In the genomic region with DNA sequence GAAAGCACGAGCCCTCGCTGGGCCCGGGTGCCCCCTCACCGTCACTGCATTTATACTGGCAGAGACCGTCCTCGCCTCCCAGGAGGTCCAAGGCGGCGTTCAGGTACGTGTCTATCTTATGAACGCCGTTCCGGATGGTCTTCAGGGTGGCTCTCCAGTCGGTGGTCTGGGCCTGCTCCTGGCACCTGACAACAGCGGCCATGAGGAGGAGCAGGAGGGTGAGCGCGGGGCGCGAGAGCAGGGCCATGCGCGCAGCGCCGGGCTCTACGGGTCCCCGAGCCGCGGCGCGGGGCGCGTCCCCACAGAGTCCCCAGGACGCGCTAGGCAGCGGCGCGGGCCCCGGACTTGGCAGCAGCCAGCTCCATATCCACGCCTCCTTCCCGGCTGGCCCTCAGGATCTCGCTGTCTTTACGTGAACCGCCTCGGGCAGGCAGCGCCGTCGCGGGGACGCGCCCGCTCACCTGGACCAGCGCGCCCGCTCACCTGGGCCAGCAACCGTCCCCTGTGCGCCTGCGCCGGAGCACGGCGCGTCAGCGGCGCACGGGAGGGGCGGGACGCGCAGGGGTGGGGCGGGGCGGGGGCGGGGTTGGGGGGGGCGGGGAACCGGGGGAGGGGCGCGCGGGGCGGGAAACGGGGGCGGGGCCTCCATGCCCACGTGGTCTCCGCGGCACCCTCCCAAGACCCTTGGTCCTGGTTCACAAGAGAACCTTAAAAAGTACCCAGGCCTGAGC, we compare ENCODE assay signal across 8 cellular contexts.
DNase-seq lines count a peak whose midpoint lies in the region; ATAC-seq lines count a peak whose summit lies in the region.

A gene (minus strand): TSS at position 508 of the 731 bp plus-strand sequence. CDS start 261 bp downstream, at position 247.

- ATAC-seq in GM18861 (IDR thresholded peaks at IDR 0.05; ENCODE audit: unreplicated experiment), result peak; percentile 73
- ATAC-seq in HG03066 (IDR thresholded peaks at IDR 0.05; ENCODE audit: low read depth, unreplicated experiment), result peak; percentile 74
- peak; percentile 84 to 85 for ATAC-seq in activated CD4-positive, CD25-positive, alpha-beta regulatory T cell treated with anti-CD3 and anti-CD28 coated beads, Interleukin-2, amount 50 U/mL, for 24 hours

- in situ Hi-C loops in ACHN (cut with HindIII; ENCODE audit: low pct_ligation_motif_present, low pct_unique_long_range_greater_than_20kb, low sequenced_read_pairs), result no loop called here

- DNase-seq in ACHN, result peak; percentile 42
- DNase-seq in NCI-H2171 (lab: John Stamatoyannopoulos, UW), result peak; percentile 60
- DNase-seq in cerebellar cortex (ENCODE audit: low spot score), result peak; percentile 77
- peak; percentile 46 for DNase-seq in kidney glomerular epithelial cell (lab: John Stamatoyannopoulos, UW)
- DNase-seq in stimulated activated CD4-positive, alpha-beta T cell treated with anti-CD3 and anti-CD28 coated beads, Interleukin-1b, Interleukin-23, amount 100 ng/mL, for 1 hour (ENCODE audit: low read depth in 2 of 2), result peak; percentile 50 to 56

Comparison
In these comparisons a context has a peak if more than half of its experiments do, and no peak if none do; other contexts are left out.
1. Peak in every context shown above with its lines: DNase-seq and ATAC-seq.